In the genomic region with DNA sequence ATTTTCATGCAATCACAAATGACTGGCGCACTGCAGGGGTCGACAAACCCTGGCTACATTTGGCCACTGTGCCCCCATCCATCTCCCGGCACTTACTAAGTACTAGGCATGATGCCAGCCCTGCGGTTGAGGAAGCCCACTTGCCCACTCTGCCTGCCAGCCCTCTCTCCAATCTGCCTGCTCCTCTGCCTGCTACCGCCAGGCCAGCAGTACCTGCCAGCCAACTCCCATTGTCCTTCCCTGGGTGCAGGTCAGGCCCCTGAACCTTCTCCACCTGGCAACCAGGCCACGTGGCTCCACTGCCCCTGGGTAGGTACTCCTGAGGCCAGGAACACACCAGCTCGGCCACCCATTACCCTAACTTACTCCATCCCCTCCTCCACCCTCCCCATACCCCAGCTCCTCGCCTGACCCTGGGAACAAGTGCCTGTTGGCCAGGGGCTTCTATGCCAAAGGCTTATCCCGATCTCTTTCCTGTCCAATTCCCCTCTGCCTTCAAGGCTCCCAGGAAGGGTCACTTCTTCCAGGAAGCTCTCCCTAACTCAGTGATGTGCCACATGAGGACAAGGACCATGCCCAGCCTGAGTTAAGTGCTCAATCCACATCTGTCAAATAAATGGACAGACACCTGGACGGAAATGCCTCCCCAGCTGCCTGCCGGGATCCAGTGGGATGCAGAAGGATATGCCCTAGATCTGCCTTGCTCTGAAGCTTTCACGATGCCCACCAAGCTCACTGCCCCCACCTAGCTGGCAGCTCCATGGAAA, we compare ENCODE assay signal across 10 cellular contexts. TPM values are rescaled to one million over a fixed set of nuclear protein-coding genes. Genes with fewer than 3 reads are reported as not detected.
A peak's percentile ranks its signal among the peaks of the same experiment; 100 is the strongest.
DNase-seq lines count a peak whose midpoint lies in the region; ATAC-seq and TF ChIP-seq lines count a peak whose summit lies in the region.
"Had no signal": no experiment of that assay in that cellular context is flagged by ENCODE, and none has a peak within 500 bp of the region (broad histone marks: within the 10 kb centered on the region; RNA-seq: fewer than 3 reads in every experiment).

No MANE protein-coding gene starts in this region.

- H3K4me3 ChIP-seq in Peyer's patch (peak overlapping the region; percentile 2 to 97 (median 63)), esophagus squamous epithelium (peak overlapping the region in 2 of 4 donors; percentile 22 to 41), skeletal muscle tissue (ENCODE audit: low read length in 3 of 3) (peak overlapping the region in 2 of 3 donors; percentile 24 to 35)

- TF ChIP-seq POLR2A in Peyer's patch (IDR thresholded peaks at IDR 0.05) (no peak), esophagus squamous epithelium (IDR thresholded peaks at IDR 0.05) (no peak)

- intact Hi-C loops in esophagus squamous epithelium (cut with DNase I): no loop called here

- DNase-seq in DMS 273 (lab: John Stamatoyannopoulos, UW; ENCODE audit: unreplicated experiment) (peak; percentile 50), DMS 273 treated with DMSO at 0.1 percent for 48 hours (lab: John Stamatoyannopoulos, UW) (no peak), Peyer's patch (peak in 1 of 3 donors; percentile 55), esophagus squamous epithelium (lab: John Stamatoyannopoulos, UW) (no peak), occipital lobe (lab: John Stamatoyannopoulos, UW) (no peak)
- DNase-seq: immature natural killer cell had no signal

- WGBS in esophagus squamous epithelium, 2 donors: 61 to 63% methylated on average over 10 to 12 of the region's 12 CpGs

- H3K9me3 ChIP-seq in Peyer's patch (no peaks in the 10 kb centered on the region), esophagus squamous epithelium (no peaks in the 10 kb centered on the region), skeletal muscle tissue (ENCODE audit: control insufficient read depth in 3 of 3, low read length in 3 of 3) (no peaks in the 10 kb centered on the region)

- H3K36me3 ChIP-seq in Peyer's patch (no peaks in the 10 kb centered on the region), esophagus squamous epithelium (no peaks in the 10 kb centered on the region), skeletal muscle tissue (ENCODE audit: control insufficient read depth in 3 of 3, insufficient read depth in 3 of 3, low read length in 3 of 3) (no peaks in the 10 kb centered on the region)

- ATAC-seq in HG02623 (IDR thresholded peaks at IDR 0.05; ENCODE audit: unreplicated experiment) (no peak), GM19351 (IDR thresholded peaks at IDR 0.05; ENCODE audit: unreplicated experiment) (no peak)

- H3K27me3 ChIP-seq in Peyer's patch (no peaks in the 10 kb centered on the region), esophagus squamous epithelium (no peaks in the 10 kb centered on the region), skeletal muscle tissue (ENCODE audit: control insufficient read depth in 3 of 3, insufficient read depth in 3 of 3, low read length in 3 of 3) (no peaks in the 10 kb centered on the region)

- H3K4me1 ChIP-seq in Peyer's patch: peaks cover 10 to 90% (median 70%) of the 10 kb centered on the region in 4 donors
- H3K4me1 ChIP-seq in esophagus squamous epithelium: peaks cover 94 to 100% (median 100%) of the 10 kb centered on the region in 3 donors
- peaks cover 90 to 97% (median 93%) of the 10 kb centered on the region in 3 donors for H3K4me1 ChIP-seq in skeletal muscle tissue (ENCODE audit: control insufficient read depth in 3 of 3, insufficient read depth in 3 of 3, low read length in 3 of 3)

- H3K9ac ChIP-seq in skeletal muscle tissue (ENCODE audit: low read depth in 1 of 3, low read length in 3 of 3): peak overlapping the region in 2 of 3 donors; percentile 34 to 75

- TF ChIP-seq CTCF in Peyer's patch (IDR thresholded peaks at IDR 0.05): no peak
- no peak for TF ChIP-seq CTCF in esophagus squamous epithelium (IDR thresholded peaks at IDR 0.05)

- H3K27ac ChIP-seq in Peyer's patch: peak overlapping the region; percentile 95 to 99 (median 96)
- H3K27ac ChIP-seq in esophagus squamous epithelium: peak overlapping the region; percentile 95 to 99 (median 97)
- H3K27ac ChIP-seq in skeletal muscle tissue (ENCODE audit: low read depth, low read length): peak overlapping the region; percentile 64
- H3K27ac ChIP-seq: 22Rv1 had no signal

RNA-seq across cellular contexts. Expression of a gene that starts 6.6 kb away (rescaled TPM):
- total RNA-seq in Peyer's patch (100 to 1,000 TPM in 3 of 4 donors, 10 to 100 TPM in 1; 71.8 to 219 (median 122) TPM), esophagus squamous epithelium (10 to 100 TPM; 16.9 to 65.0 (median 24.0) TPM), skeletal muscle tissue (8.9 TPM), occipital lobe (2.7 TPM)

RNA-seq across cellular contexts. Expression of a gene that starts 36.5 kb away (rescaled TPM):
- 10 to 100 TPM; 20.6 to 27.3 (median 22.1) TPM for total RNA-seq in Peyer's patch
- 10 to 100 TPM; 12.5 to 18.5 (median 15.7) TPM for total RNA-seq in esophagus squamous epithelium
- total RNA-seq in skeletal muscle tissue: 7.3 TPM
- 11.4 TPM for total RNA-seq in occipital lobe

RNA-seq across cellular contexts. Expression of a gene that starts 43.6 kb away (rescaled TPM):
- total RNA-seq in Peyer's patch (1 to 10 TPM in 1 of 4 donors, not detected in 3; 2.5 TPM), esophagus squamous epithelium (1 to 10 TPM in 3 of 4 donors, not detected in 1; 3.1 to 4.6 (median 3.6) TPM), skeletal muscle tissue (not detected), occipital lobe (1.4 TPM)

RNA-seq across cellular contexts. Expression of a gene that starts 57.3 kb away (rescaled TPM):
- total RNA-seq in Peyer's patch (100 to 1,000 TPM in 1 of 4 donors, 10 to 100 TPM in 3; 39.9 to 119 (median 46.7) TPM), esophagus squamous epithelium (10 to 100 TPM; 12.5 to 33.0 (median 23.8) TPM), skeletal muscle tissue (23.5 TPM), occipital lobe (10.5 TPM)
